2 cellular contexts compared by ENCODE assay signal in the genomic region with DNA sequence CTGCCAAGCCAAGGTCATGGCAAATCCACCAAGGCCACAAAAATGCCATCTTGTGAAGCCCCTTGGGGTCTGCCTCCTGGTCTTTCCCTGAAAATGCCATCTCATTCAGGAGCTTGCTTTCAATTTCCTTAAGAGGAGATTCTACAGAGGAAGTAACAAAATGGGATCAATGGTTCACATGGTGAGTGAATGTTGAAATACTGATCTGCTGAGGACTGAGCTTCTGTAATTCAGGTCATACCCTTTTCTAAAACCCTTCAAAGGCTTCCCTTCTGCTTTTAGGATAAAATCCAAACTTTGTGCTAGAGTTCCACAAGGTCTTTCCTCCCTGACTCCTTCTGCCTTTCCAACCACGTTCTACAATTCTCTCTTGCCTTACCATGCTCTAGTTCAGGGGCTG.
TF ChIP-seq lines count a peak whose summit lies in the region.

No MANE protein-coding gene starts in this region.

TF ChIP-seq in liver, 16 proteins besides CTCF, POLR2A, EP300 and RAD21:
- TF ChIP-seq TAF1 (conservative IDR thresholded peaks at IDR 0.05) (no peak), GABPA (IDR thresholded peaks at IDR 0.05 in 1 of 2, conservative IDR thresholded peaks at IDR 0.05 in 1 of 2) (no peak), FOXA2 (IDR thresholded peaks at IDR 0.05) (no peak), YY1 (IDR thresholded peaks at IDR 0.05) (no peak), RXRA (IDR thresholded peaks at IDR 0.05) (peak in 1 of 2 donors; percentile 18), FOXA1 (IDR thresholded peaks at IDR 0.05) (no peak), JUND (IDR thresholded peaks at IDR 0.05) (no peak), EGR1 (IDR thresholded peaks at IDR 0.05; ENCODE audit: low read depth in 2 of 2) (no peak), ZBTB33 (IDR thresholded peaks at IDR 0.05) (no peak), SP1 (IDR thresholded peaks at IDR 0.05) (no peak), HNF4G (IDR thresholded peaks at IDR 0.05) (no peak), HNF4A (conservative IDR thresholded peaks at IDR 0.05) (peak in 1 of 2 donors; percentile 27), ATF3 (IDR thresholded peaks at IDR 0.05) (no peak), NR2F2 (IDR thresholded peaks at IDR 0.05) (no peak)
- TF ChIP-seq, protein P1, sequence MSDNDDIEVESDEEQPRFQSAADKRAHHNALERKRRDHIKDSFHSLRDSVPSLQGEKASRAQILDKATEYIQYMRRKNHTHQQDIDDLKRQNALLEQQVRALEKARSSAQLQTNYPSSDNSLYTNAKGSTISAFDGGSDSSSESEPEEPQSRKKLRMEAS (IDR thresholded peaks at IDR 0.05), result peak; percentile 23
- TF ChIP-seq, protein P2, sequence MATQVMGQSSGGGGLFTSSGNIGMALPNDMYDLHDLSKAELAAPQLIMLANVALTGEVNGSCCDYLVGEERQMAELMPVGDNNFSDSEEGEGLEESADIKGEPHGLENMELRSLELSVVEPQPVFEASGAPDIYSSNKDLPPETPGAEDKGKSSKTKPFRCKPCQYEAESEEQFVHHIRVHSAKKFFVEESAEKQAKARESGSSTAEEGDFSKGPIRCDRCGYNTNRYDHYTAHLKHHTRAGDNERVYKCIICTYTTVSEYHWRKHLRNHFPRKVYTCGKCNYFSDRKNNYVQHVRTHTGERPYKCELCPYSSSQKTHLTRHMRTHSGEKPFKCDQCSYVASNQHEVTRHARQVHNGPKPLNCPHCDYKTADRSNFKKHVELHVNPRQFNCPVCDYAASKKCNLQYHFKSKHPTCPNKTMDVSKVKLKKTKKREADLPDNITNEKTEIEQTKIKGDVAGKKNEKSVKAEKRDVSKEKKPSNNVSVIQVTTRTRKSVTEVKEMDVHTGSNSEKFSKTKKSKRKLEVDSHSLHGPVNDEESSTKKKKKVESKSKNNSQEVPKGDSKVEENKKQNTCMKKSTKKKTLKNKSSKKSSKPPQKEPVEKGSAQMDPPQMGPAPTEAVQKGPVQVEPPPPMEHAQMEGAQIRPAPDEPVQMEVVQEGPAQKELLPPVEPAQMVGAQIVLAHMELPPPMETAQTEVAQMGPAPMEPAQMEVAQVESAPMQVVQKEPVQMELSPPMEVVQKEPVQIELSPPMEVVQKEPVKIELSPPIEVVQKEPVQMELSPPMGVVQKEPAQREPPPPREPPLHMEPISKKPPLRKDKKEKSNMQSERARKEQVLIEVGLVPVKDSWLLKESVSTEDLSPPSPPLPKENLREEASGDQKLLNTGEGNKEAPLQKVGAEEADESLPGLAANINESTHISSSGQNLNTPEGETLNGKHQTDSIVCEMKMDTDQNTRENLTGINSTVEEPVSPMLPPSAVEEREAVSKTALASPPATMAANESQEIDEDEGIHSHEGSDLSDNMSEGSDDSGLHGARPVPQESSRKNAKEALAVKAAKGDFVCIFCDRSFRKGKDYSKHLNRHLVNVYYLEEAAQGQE (IDR thresholded peaks at IDR 0.05), result no peak

TF ChIP-seq in HepG2, 621 proteins besides CTCF, POLR2A, EP300 and RAD21:
- TF ChIP-seq NFKBIZ (CRISPR knock-in tag; IDR thresholded peaks at IDR 0.05), result no peak
- TF ChIP-seq HNF1B (CRISPR knock-in tag; IDR thresholded peaks at IDR 0.05), result no peak
- TF ChIP-seq, protein P3, sequence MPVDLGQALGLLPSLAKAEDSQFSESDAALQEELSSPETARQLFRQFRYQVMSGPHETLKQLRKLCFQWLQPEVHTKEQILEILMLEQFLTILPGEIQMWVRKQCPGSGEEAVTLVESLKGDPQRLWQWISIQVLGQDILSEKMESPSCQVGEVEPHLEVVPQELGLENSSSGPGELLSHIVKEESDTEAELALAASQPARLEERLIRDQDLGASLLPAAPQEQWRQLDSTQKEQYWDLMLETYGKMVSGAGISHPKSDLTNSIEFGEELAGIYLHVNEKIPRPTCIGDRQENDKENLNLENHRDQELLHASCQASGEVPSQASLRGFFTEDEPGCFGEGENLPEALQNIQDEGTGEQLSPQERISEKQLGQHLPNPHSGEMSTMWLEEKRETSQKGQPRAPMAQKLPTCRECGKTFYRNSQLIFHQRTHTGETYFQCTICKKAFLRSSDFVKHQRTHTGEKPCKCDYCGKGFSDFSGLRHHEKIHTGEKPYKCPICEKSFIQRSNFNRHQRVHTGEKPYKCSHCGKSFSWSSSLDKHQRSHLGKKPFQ (CRISPR knock-in tag; IDR thresholded peaks at IDR 0.05; ENCODE audit: insufficient replicate concordance), result no peak
- no peak for TF ChIP-seq ZNF367 (CRISPR knock-in tag; IDR thresholded peaks at IDR 0.05; ENCODE audit: borderline replicate concordance)
- TF ChIP-seq, protein P4, sequence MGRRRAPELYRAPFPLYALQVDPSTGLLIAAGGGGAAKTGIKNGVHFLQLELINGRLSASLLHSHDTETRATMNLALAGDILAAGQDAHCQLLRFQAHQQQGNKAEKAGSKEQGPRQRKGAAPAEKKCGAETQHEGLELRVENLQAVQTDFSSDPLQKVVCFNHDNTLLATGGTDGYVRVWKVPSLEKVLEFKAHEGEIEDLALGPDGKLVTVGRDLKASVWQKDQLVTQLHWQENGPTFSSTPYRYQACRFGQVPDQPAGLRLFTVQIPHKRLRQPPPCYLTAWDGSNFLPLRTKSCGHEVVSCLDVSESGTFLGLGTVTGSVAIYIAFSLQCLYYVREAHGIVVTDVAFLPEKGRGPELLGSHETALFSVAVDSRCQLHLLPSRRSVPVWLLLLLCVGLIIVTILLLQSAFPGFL (CRISPR knock-in tag; IDR thresholded peaks at IDR 0.05), result no peak
- TF ChIP-seq SNRNP70 (IDR thresholded peaks at IDR 0.05; ENCODE audit: low read depth, low read length), result no peak
- TF ChIP-seq MLLT10 (CRISPR knock-in tag; IDR thresholded peaks at IDR 0.05), result no peak
- TF ChIP-seq EED (CRISPR knock-in tag; IDR thresholded peaks at IDR 0.05), result no peak
- no peak for TF ChIP-seq ZNF607 (CRISPR knock-in tag; IDR thresholded peaks at IDR 0.05; ENCODE audit: borderline replicate concordance)
- no peak for TF ChIP-seq TBX3 (IDR thresholded peaks at IDR 0.05; ENCODE audit: borderline replicate concordance)
- TF ChIP-seq ZNF12 (CRISPR knock-in tag; IDR thresholded peaks at IDR 0.05), result no peak
- TF ChIP-seq PAWR (CRISPR knock-in tag; IDR thresholded peaks at IDR 0.05; ENCODE audit: borderline replicate concordance), result no peak
